ENCODE assay signal across 7 cellular contexts in the genomic region with DNA sequence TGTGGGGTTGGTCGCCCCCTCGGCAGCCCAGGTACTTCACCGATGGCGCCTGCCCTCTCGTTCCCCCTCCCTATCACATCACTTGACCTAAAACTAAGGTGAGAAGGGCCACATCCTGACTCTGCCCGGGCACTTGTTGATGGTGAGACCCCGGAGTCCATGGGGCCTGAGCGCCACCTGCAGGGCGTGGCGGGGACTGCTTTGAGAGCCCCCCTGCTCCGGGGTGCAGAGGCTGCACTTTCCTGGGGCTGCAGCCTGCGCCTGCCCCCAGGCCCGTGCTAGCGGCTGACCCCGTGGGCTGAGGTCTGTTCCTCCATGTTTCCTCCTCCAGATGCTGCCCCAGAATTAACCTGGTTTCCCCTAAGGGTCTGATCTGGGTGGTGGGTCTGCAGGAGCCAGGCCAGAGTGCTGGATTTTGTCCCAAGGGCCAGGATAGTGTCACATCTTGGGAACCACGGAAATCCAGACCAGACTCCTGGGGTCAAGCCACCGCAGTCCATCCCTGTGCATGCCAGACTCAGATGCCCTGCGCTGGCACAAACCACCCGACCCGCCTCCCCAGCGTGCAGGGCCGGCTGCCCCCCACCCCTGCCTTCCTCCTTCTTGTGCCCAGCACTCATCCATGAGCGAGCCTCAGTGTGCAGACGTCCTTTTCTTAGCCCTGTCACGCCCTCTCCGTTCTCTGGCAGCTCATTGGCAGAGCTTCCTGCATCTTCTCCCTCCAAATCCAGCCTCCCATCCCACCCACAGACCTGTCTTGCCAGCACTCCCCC. TPM values are rescaled to one million over a fixed set of nuclear protein-coding genes. Genes with fewer than 3 reads are reported as not detected.
A peak's percentile ranks its signal among the peaks of the same experiment; 100 is the strongest.
DNase-seq lines count a peak whose midpoint lies in the region; ATAC-seq and TF ChIP-seq lines count a peak whose summit lies in the region.

No MANE protein-coding gene starts in this region.

- H3K36me3 ChIP-seq in GM06990 (ENCODE audit: control insufficient read depth, insufficient read depth, low read length) (peaks cover 9% of the 10 kb centered on the region), MG63 (peaks cover 41% of the 10 kb centered on the region), stomach (peaks cover 0 to 29% (median 21%) of the 10 kb centered on the region in 4 donors)
- H3K36me3 ChIP-seq in naive thymus-derived CD4-positive, alpha-beta T cell (ENCODE audit: control insufficient read depth in 2 of 3, insufficient read depth in 3 of 3, low read length in 3 of 3) = peaks cover 0 to 16% (median 0%) of the 10 kb centered on the region in 3 experiments

- CTCF ChIA-PET in naive thymus-derived CD4-positive, alpha-beta T cell (lab: Charles Lee) = no interaction called here

- H3K4me1 Mint-ChIP-seq in activated CD4-positive, alpha-beta T cell treated with anti-CD3 and anti-CD28 coated beads, Interleukin-2, amount 10 ng/mL, durations not matched to agents 24 days and 14 days = peaks cover 22% of the 10 kb centered on the region
- H3K4me1 Mint-ChIP-seq in naive thymus-derived CD4-positive, alpha-beta T cell = peaks cover 10 to 34% (median 30%) of the 10 kb centered on the region in 7 donors

- TF ChIP-seq POLR2A in stomach (IDR thresholded peaks at IDR 0.05) = no peak

- H3K27ac Mint-ChIP-seq in activated CD4-positive, alpha-beta T cell treated with anti-CD3 and anti-CD28 coated beads, Interleukin-2, amount 10 ng/mL, durations not matched to agents 24 days and 14 days = peak overlapping the region; percentile 71
- H3K27ac Mint-ChIP-seq in naive thymus-derived CD4-positive, alpha-beta T cell = peak overlapping the region in 3 of 9 donors; percentile 55 to 65 (median 62)

- 46 to 57% (median 49%) methylated on average over 19 to 26 of the region's 26 CpGs for WGBS in stomach, 5 donors

- TF ChIP-seq EP300 in stomach (IDR thresholded peaks at IDR 0.05) = no peak

- TF ChIP-seq CTCF in GM06990 (IDR thresholded peaks at IDR 0.05; ENCODE audit: insufficient read depth, low read length, poor library complexity, severe bottlenecking) = peak; percentile 90
- TF ChIP-seq CTCF in choroid plexus epithelial cell (conservative IDR thresholded peaks at IDR 0.05; ENCODE audit: low read depth, low read length) = peak; percentile 83
- TF ChIP-seq CTCF in stomach (IDR thresholded peaks at IDR 0.05) = peak in 5 of 7 experiments; percentile 37 to 84 (median 72)

- ATAC-seq in naive thymus-derived CD4-positive, alpha-beta T cell = no peak

- H3K4me1 ChIP-seq in naive thymus-derived CD4-positive, alpha-beta T cell (ENCODE audit: control insufficient read depth in 2 of 2, insufficient read depth in 2 of 2, low read length in 2 of 2) = peaks cover 22 to 24% of the 10 kb centered on the region in 2 donors
- peaks cover 25 to 43% (median 36%) of the 10 kb centered on the region in 4 donors for H3K4me1 ChIP-seq in stomach

- no peak overlapping the region for H3K27ac ChIP-seq in naive thymus-derived CD4-positive, alpha-beta T cell (ENCODE audit: low read depth, low read length)
- no peak overlapping the region for H3K27ac ChIP-seq in stomach

- H3K27me3 Mint-ChIP-seq in activated CD4-positive, alpha-beta T cell treated with anti-CD3 and anti-CD28 coated beads, Interleukin-2, amount 10 ng/mL, durations not matched to agents 24 days and 14 days = no peaks in the 10 kb centered on the region
- H3K27me3 Mint-ChIP-seq in naive thymus-derived CD4-positive, alpha-beta T cell = no peaks in the 10 kb centered on the region

- H3K4me3 ChIP-seq in GM06990 (replicated peaks; ENCODE audit: low read depth, low read length) = no peak overlapping the region
- no peak overlapping the region for H3K4me3 ChIP-seq in MG63
- no peak overlapping the region for H3K4me3 ChIP-seq in choroid plexus epithelial cell (ENCODE audit: low read depth, low read length)
- no peak overlapping the region for H3K4me3 ChIP-seq in naive thymus-derived CD4-positive, alpha-beta T cell (ENCODE audit: low read length)
- no peak overlapping the region for H3K4me3 ChIP-seq in stomach

- no peaks in the 10 kb centered on the region for H3K27me3 ChIP-seq in GM06990 (replicated peaks; ENCODE audit: control insufficient read depth, insufficient read depth, low read length)
- H3K27me3 ChIP-seq in MG63 = no peaks in the 10 kb centered on the region
- no peaks in the 10 kb centered on the region for H3K27me3 ChIP-seq in naive thymus-derived CD4-positive, alpha-beta T cell (ENCODE audit: control insufficient read depth in 2 of 2, insufficient read depth in 2 of 2, low read length in 2 of 2)
- H3K27me3 ChIP-seq in stomach = no peaks in the 10 kb centered on the region

- peak overlapping the region; percentile 40 for H3K4me3 Mint-ChIP-seq in activated CD4-positive, alpha-beta T cell treated with anti-CD3 and anti-CD28 coated beads, Interleukin-2, amount 10 ng/mL, durations not matched to agents 24 days and 14 days
- H3K4me3 Mint-ChIP-seq in naive thymus-derived CD4-positive, alpha-beta T cell = peak overlapping the region in 5 of 10 donors; percentile 35 to 89 (median 54)

- POLR2A ChIA-PET in naive thymus-derived CD4-positive, alpha-beta T cell (lab: Charles Lee) = no interaction called here

- H3K9me3 ChIP-seq in MG63 = no peaks in the 10 kb centered on the region
- no peaks in the 10 kb centered on the region for H3K9me3 ChIP-seq in naive thymus-derived CD4-positive, alpha-beta T cell (ENCODE audit: control insufficient read depth in 2 of 3, low read length in 3 of 3)
- H3K9me3 ChIP-seq in stomach = no peaks in the 10 kb centered on the region

- H3K36me3 Mint-ChIP-seq in activated CD4-positive, alpha-beta T cell treated with anti-CD3 and anti-CD28 coated beads, Interleukin-2, amount 10 ng/mL, durations not matched to agents 24 days and 14 days (ENCODE audit: low read depth) = peaks cover 28% of the 10 kb centered on the region
- peaks cover 0 to 6% (median 0%) of the 10 kb centered on the region in 5 donors for H3K36me3 Mint-ChIP-seq in naive thymus-derived CD4-positive, alpha-beta T cell

- peak; percentile 81 for DNase-seq in GM06990 (ENCODE audit: extremely low read depth, insufficient read length)
- peak; percentile 30 for DNase-seq in MG63
- peak; percentile 88 for DNase-seq in activated CD4-positive, alpha-beta T cell treated with anti-CD3 and anti-CD28 coated beads, Interleukin-2, amount 10 ng/mL, durations not matched to agents 24 days and 14 days
- DNase-seq in choroid plexus epithelial cell (ENCODE audit: low read depth) = peak; percentile 49
- peak; percentile 31 to 73 (median 57) for DNase-seq in naive thymus-derived CD4-positive, alpha-beta T cell
- DNase-seq in stomach = peak; percentile 64
- no peak for DNase-seq in DMS114 treated with DMSO at 0.1 percent for 48 hours (lab: John Stamatoyannopoulos, UW; ENCODE audit: unreplicated experiment)

- no peaks in the 10 kb centered on the region for H3K9me3 Mint-ChIP-seq in activated CD4-positive, alpha-beta T cell treated with anti-CD3 and anti-CD28 coated beads, Interleukin-2, amount 10 ng/mL, durations not matched to agents 24 days and 14 days
- no peaks in the 10 kb centered on the region for H3K9me3 Mint-ChIP-seq in naive thymus-derived CD4-positive, alpha-beta T cell

- intact Hi-C loops in activated CD4-positive, alpha-beta T cell treated with anti-CD3 and anti-CD28 coated beads, Interleukin-2, amount 10 ng/mL, durations not matched to agents 24 days and 14 days (cut with micrococcal nuclease) = loop anchor here (1.0 to 10.0 kb wide), 3 partner anchors 100 to 217 kb away; no protein-coding TSS in a partner anchor
- intact Hi-C loops in naive thymus-derived CD4-positive, alpha-beta T cell (cut with micrococcal nuclease) = loop anchor here in 1 of 2 donors (1.0 kb wide), 2 partner anchors 100 to 141 kb away; no protein-coding TSS in a partner anchor
- intact Hi-C loops in stomach (cut with DNase I; ENCODE audit: low total_unique reads) = no loop called here

RNA-seq across cellular contexts. Expression of gene NDUFAF8, which starts 2.7 kb away (rescaled TPM):
- total RNA-seq in MG63 (2014; rRNA removed; shearing (Covaris generic); ENCODE audit: low replicate concordance) = 63.1 and 163 TPM in 2 replicates
- 73.6 and 77.1 TPM in 2 replicates for total RNA-seq in activated CD4-positive, alpha-beta T cell treated with anti-CD3 and anti-CD28 coated beads, Interleukin-2, amount 10 ng/mL, durations not matched to agents 24 days and 14 days
- 10 to 100 TPM; 34.2 to 45.6 (median 43.5) TPM for total RNA-seq in naive thymus-derived CD4-positive, alpha-beta T cell
- polyA plus RNA-seq in naive thymus-derived CD4-positive, alpha-beta T cell = 10 to 100 TPM; 60.4 to 85.9 TPM
- total RNA-seq in stomach = 100 to 1,000 TPM in 2 of 5 donors, 10 to 100 TPM in 2, not detected in 1; 14.5 to 185 (median 92.5) TPM
- 10 to 100 TPM; 37.7 to 60.8 (median 43.4) TPM for polyA plus RNA-seq in stomach

RNA-seq across cellular contexts. Expression of gene TEPSIN, which starts 3.0 kb away (rescaled TPM):
- total RNA-seq in MG63 (2014; rRNA removed; shearing (Covaris generic); ENCODE audit: low replicate concordance) = 19.5 and 20.4 TPM in 2 replicates
- total RNA-seq in activated CD4-positive, alpha-beta T cell treated with anti-CD3 and anti-CD28 coated beads, Interleukin-2, amount 10 ng/mL, durations not matched to agents 24 days and 14 days = 36.4 and 40.0 TPM in 2 replicates
- total RNA-seq in naive thymus-derived CD4-positive, alpha-beta T cell = 100 to 1,000 TPM in 2 of 5 experiments, 10 to 100 TPM in 3; 52.6 to 115 (median 90.0) TPM
- 1 to 10 TPM; 3.2 to 5.3 TPM for polyA plus RNA-seq in naive thymus-derived CD4-positive, alpha-beta T cell
- 100 to 1,000 TPM in 2 of 5 donors, 10 to 100 TPM in 2, 1 to 10 TPM in 1; 9.4 to 295 (median 22.3) TPM for total RNA-seq in stomach
- polyA plus RNA-seq in stomach = 10 to 100 TPM; 15.1 to 31.6 (median 18.1) TPM

RNA-seq across cellular contexts. Expression of gene CEP131, which starts 19.1 kb away (rescaled TPM):
- total RNA-seq in MG63 (2014; rRNA removed; shearing (Covaris generic); ENCODE audit: low replicate concordance) = 13.3 and 22.9 TPM in 2 replicates
- total RNA-seq in activated CD4-positive, alpha-beta T cell treated with anti-CD3 and anti-CD28 coated beads, Interleukin-2, amount 10 ng/mL, durations not matched to agents 24 days and 14 days = 15.6 and 18.0 TPM in 2 replicates
- 10 to 100 TPM in 2 of 5 experiments, 1 to 10 TPM in 3; 8.1 to 13.0 (median 10.0) TPM for total RNA-seq in naive thymus-derived CD4-positive, alpha-beta T cell
- 1 to 10 TPM; 2.7 to 7.6 TPM for polyA plus RNA-seq in naive thymus-derived CD4-positive, alpha-beta T cell
- total RNA-seq in stomach = 10 to 100 TPM in 3 of 5 donors, 1 to 10 TPM in 2; 4.8 to 75.0 (median 12.5) TPM
- polyA plus RNA-seq in stomach = 10 to 100 TPM in 2 of 3 donors, 1 to 10 TPM in 1; 9.9 to 15.7 (median 11.8) TPM

RNA-seq across cellular contexts. Expression of gene SLC38A10, which starts 53.3 kb away (rescaled TPM):
- 76.4 and 121 TPM in 2 replicates for total RNA-seq in MG63 (2014; rRNA removed; shearing (Covaris generic); ENCODE audit: low replicate concordance)
- 98.0 and 105 TPM in 2 replicates for total RNA-seq in activated CD4-positive, alpha-beta T cell treated with anti-CD3 and anti-CD28 coated beads, Interleukin-2, amount 10 ng/mL, durations not matched to agents 24 days and 14 days
- total RNA-seq in naive thymus-derived CD4-positive, alpha-beta T cell = 100 to 1,000 TPM in 1 of 5 experiments, 10 to 100 TPM in 4; 54.9 to 122 (median 86.5) TPM
- polyA plus RNA-seq in naive thymus-derived CD4-positive, alpha-beta T cell = 10 to 100 TPM; 45.0 to 84.8 TPM
- total RNA-seq in stomach = 100 to 1,000 TPM in 2 of 5 donors, 10 to 100 TPM in 3; 27.4 to 140 (median 82.6) TPM
- polyA plus RNA-seq in stomach = 10 to 100 TPM; 18.6 to 78.1 (median 56.4) TPM
